ENCODE assay signal across 9 cellular contexts in the genomic region with DNA sequence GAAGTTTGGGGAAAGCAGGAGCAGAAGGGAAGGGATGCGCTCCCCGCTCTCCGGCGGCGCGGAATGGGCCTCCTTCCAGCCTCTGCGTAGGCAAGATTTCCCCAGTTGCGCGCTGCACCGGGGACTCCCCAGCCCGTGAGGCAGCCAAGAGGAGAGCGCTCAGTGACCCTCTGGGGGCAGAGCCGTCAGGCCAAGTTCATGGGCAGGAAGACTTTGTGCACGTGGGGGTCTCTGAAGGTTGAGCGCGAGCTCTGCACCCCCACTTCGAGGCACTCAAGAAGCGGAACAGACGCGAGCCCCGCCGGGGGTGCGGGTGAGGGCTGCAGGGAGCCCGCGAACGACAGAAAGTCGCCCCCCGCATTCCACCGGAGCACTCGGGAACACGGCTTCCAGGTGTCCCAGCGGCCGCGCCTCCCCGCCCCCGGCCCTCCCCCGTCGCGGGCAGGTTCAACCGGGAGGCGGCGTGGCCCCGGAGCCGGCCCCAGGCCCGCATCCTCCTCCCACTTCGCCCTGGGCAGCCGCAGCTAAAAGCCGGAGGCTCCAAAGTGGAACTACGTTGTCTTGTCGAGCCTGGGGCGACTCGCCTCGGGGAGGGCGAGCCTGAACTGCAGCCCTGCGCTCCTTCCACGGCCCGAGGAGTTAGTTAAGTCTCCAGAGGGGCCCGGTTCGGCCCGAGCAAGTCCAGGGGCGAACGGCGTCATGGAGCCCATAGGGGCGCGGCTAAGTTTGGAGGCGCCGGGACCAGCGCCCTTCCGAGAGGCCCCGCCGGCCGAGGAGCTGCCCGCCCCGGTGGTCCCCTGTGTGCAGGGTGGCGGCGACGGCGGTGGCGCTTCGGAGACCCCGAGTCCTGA. TPM values are rescaled to one million over a fixed set of nuclear protein-coding genes. Genes with fewer than 3 reads are reported as not detected.
DNase-seq lines count a peak whose midpoint lies in the region; ATAC-seq and TF ChIP-seq lines count a peak whose summit lies in the region.
"Had no signal": no experiment of that assay in that cellular context is flagged by ENCODE, and none has a peak within 500 bp of the region (broad histone marks: within the 10 kb centered on the region; RNA-seq: fewer than 3 reads in every experiment).

Gene PPP1R3G (plus strand): TSS at position 555 of the 851 bp plus-strand sequence. CDS start 145 bp downstream, at position 700.

- H3K27me3 Mint-ChIP-seq in MCF 10A (ENCODE audit: insufficient read depth, unreplicated experiment): no peaks in the 10 kb centered on the region
- H3K27me3 Mint-ChIP-seq in stimulated activated memory B cell treated with anti-CD40 and anti-IgM and Interleukin-4, amounts not matched to agents 10 μg/mL and 1 μg/mL and 100 μg/mL, for 72 hours: peaks cover 58% of the 10 kb centered on the region

- intact Hi-C loops in MCF 10A (cut with micrococcal nuclease): no loop called here

- H3K4me3 Mint-ChIP-seq in MCF 10A (ENCODE audit: unreplicated experiment): peak within 1 kb of the TSS; percentile 64
- H3K4me3 Mint-ChIP-seq in stimulated activated memory B cell treated with anti-CD40 and anti-IgM and Interleukin-4, amounts not matched to agents 10 μg/mL and 1 μg/mL and 100 μg/mL, for 72 hours: peak within 1 kb of the TSS; percentile 82

- DNase-seq in NCI-H2196 (lab: John Stamatoyannopoulos, UW; ENCODE audit: unreplicated experiment) (peak; percentile 12), NCI-H2196 treated with DMSO at 0.1 percent for 48 hours (lab: John Stamatoyannopoulos, UW; ENCODE audit: unreplicated experiment) (no peak), HFF-Myc (ENCODE audit: extremely low read depth, low read depth) (no peak), NCI-H226 (peak; percentile 23), MCF 10A (ENCODE audit: unreplicated experiment) (peak; percentile 34), kidney epithelial cell (ENCODE audit: low read depth) (no peak)

- H3K36me3 ChIP-seq in kidney epithelial cell (ENCODE audit: control insufficient read depth, insufficient read depth, low read length): no peaks in the 10 kb centered on the region

- no peaks in the 10 kb centered on the region for H3K36me3 Mint-ChIP-seq in MCF 10A (ENCODE audit: insufficient read depth, unreplicated experiment)
- H3K36me3 Mint-ChIP-seq in stimulated activated memory B cell treated with anti-CD40 and anti-IgM and Interleukin-4, amounts not matched to agents 10 μg/mL and 1 μg/mL and 100 μg/mL, for 72 hours: no peaks in the 10 kb centered on the region
- H3K36me3 Mint-ChIP-seq: CD4-positive, CD25-positive, alpha-beta regulatory T cell had no signal

- peak within 1 kb of the TSS; percentile 46 for H3K4me3 ChIP-seq in HFF-Myc (replicated peaks; ENCODE audit: low read depth, low read length)
- peak within 1 kb of the TSS; percentile 42 for H3K4me3 ChIP-seq in kidney epithelial cell (ENCODE audit: low read depth, low read length)

- H3K9me3 Mint-ChIP-seq in MCF 10A (ENCODE audit: unreplicated experiment): no peaks in the 10 kb centered on the region
- no peaks in the 10 kb centered on the region for H3K9me3 Mint-ChIP-seq in stimulated activated memory B cell treated with anti-CD40 and anti-IgM and Interleukin-4, amounts not matched to agents 10 μg/mL and 1 μg/mL and 100 μg/mL, for 72 hours

- H3K27me3 ChIP-seq in kidney epithelial cell (ENCODE audit: control insufficient read depth, insufficient read depth, low read length): peaks cover 9% of the 10 kb centered on the region

- peak; percentile 46 for ATAC-seq in stimulated activated memory B cell treated with anti-CD40 and anti-IgM and Interleukin-4, amounts not matched to agents 10 μg/mL and 1 μg/mL and 100 μg/mL, for 72 hours
- no peak for ATAC-seq in GM18870 (IDR thresholded peaks at IDR 0.05; ENCODE audit: unreplicated experiment)

- peaks cover 19% of the 10 kb centered on the region for H3K4me1 Mint-ChIP-seq in MCF 10A (ENCODE audit: insufficient read depth, unreplicated experiment)
- peaks cover 17% of the 10 kb centered on the region for H3K4me1 Mint-ChIP-seq in stimulated activated memory B cell treated with anti-CD40 and anti-IgM and Interleukin-4, amounts not matched to agents 10 μg/mL and 1 μg/mL and 100 μg/mL, for 72 hours

- no TSS peak for BruUV-seq in MCF 10A (replicated peaks; lab: Mats Ljungman, UMichigan)

- no peak for TF ChIP-seq CTCF in HFF-Myc (IDR thresholded peaks at IDR 0.05; ENCODE audit: low read depth, low read length, missing control alignments)
- TF ChIP-seq CTCF in MCF 10A (IDR thresholded peaks at IDR 0.05; ENCODE audit: unreplicated experiment): no peak
- no peak for TF ChIP-seq CTCF in kidney epithelial cell (IDR thresholded peaks at IDR 0.05; ENCODE audit: insufficient read depth, low read length, poor library complexity, severe bottlenecking)

- no peak within 1 kb of the TSS for H3K27ac Mint-ChIP-seq in MCF 10A (ENCODE audit: low read depth, unreplicated experiment)
- H3K27ac Mint-ChIP-seq in stimulated activated memory B cell treated with anti-CD40 and anti-IgM and Interleukin-4, amounts not matched to agents 10 μg/mL and 1 μg/mL and 100 μg/mL, for 72 hours: no peak within 1 kb of the TSS
- H3K27ac Mint-ChIP-seq: CD4-positive, CD25-positive, alpha-beta regulatory T cell had no signal

- POLR2A ChIA-PET in MCF 10A (lab: Yijun Ruan, JAX): interaction anchor here (0.6 to 0.7 kb wide), 2 partner anchors 28 to 1594 kb away, joined by 3 read pairs; no protein-coding TSS in a partner anchor

- CTCF ChIA-PET in MCF 10A (lab: Yijun Ruan, JAX): interaction anchor here (0.6 kb wide), 1 partner anchor 80 kb away, joined by 3 read pairs; no protein-coding TSS in a partner anchor

RNA-seq across cellular contexts. Expression of gene PPP1R3G, which starts in this region (rescaled TPM):
- total RNA-seq in MCF 10A (2022): 0.07 TPM in 2 replicates
- total RNA-seq in kidney epithelial cell: 0.96 and 2.1 TPM in 2 replicates

Comparison
In these comparisons a context has a peak if more than half of its experiments do, and no peak if none do; other contexts are left out.
1. DNase-seq: peak in NCI-H2196 (single experiment) and NCI-H226 (single experiment); none in NCI-H2196 treated with DMSO at 0.1 percent for 48 hours (single experiment), HFF-Myc (single experiment) and kidney epithelial cell (single experiment).
2. Peak in DNase-seq in MCF 10A; RNA of the gene not detected or under 1 TPM.